Comparison of ENCODE assay signal across 8 cellular contexts in genomic region chr21:20997633-20998455, GRCh38. TPM values are rescaled to one million over a fixed set of nuclear protein-coding genes. Genes with fewer than 3 reads are reported as not detected.
A peak's percentile ranks its signal among the peaks of the same experiment; 100 is the strongest.
DNase-seq lines count a peak whose midpoint lies in the region; ATAC-seq and TF ChIP-seq lines count a peak whose summit lies in the region.

TSS of gene NCAM2 (plus strand) at chr21:20998409.

- peak within 1 kb of the TSS; percentile 31 for H4K8ac ChIP-seq in trophoblast cell (ENCODE audit: low read depth, low read length)

- no peaks in the 10 kb centered on the region for H3K79me1 ChIP-seq in trophoblast cell (ENCODE audit: low read length)

- no peak within 1 kb of the TSS for H3K4ac ChIP-seq in trophoblast cell (ENCODE audit: low read depth, low read length)

- H3K23ac ChIP-seq in trophoblast cell (ENCODE audit: low read length), result no peak within 1 kb of the TSS

- H3K9ac ChIP-seq in SK-N-SH, result peak within 1 kb of the TSS; percentile 38; the same call in 1 of the 2 replicates
- H3K9ac ChIP-seq in trophoblast cell (ENCODE audit: low read length), result no peak within 1 kb of the TSS

- WGBS in SK-N-SH (ENCODE audit: low lambda C conversion rate), result 12% methylated on average over 29 of the region's 86 CpGs
- no CpG with 5 or more reads among the region's 86 CpGs for WGBS in trophoblast cell (ENCODE audit: extremely low coverage, insufficient coverage, insufficient read length)
- 2 to 5% methylated on average over 6 to 47 of the region's 86 CpGs for WGBS in upper lobe of left lung, 2 donors

- no peaks in the 10 kb centered on the region for H3F3A ChIP-seq in SK-N-SH (replicated peaks; ENCODE audit: insufficient read depth)

- CTCF ChIA-PET in SK-N-SH (lab: Yijun Ruan, JAX), result interaction anchor here (1.0 to 7.9 kb wide), 2 partner anchors 22 to 104 kb away, joined by 3 to 51 read pairs; no protein-coding TSS in a partner anchor

- H2AFZ ChIP-seq in SK-N-SH (ENCODE audit: low read depth) (peak within 1 kb of the TSS; percentile 85), trophoblast cell (ENCODE audit: insufficient read depth, low read length, poor library complexity) (peak within 1 kb of the TSS; percentile 71)

- H2BK120ac ChIP-seq in trophoblast cell (ENCODE audit: insufficient read depth, low read length, poor library complexity), result no peak within 1 kb of the TSS

- peak within 1 kb of the TSS in 1 of 2 experiments; percentile 43; a peak in 1 of 4 replicates for H3K27ac ChIP-seq in SK-N-SH (ENCODE audit: low read depth in 2 of 2, low read length in 1 of 2)
- no peak within 1 kb of the TSS for H3K27ac ChIP-seq in trophoblast cell (ENCODE audit: low read depth, low read length)
- H3K27ac ChIP-seq in upper lobe of left lung, result peak within 1 kb of the TSS in 1 of 4 donors; percentile 49

- no peak for TF ChIP-seq CTCF in SK-N-SH (IDR thresholded peaks at IDR 0.05)
- no peak for TF ChIP-seq CTCF in upper lobe of left lung (IDR thresholded peaks at IDR 0.05)

- no peak within 1 kb of the TSS for H3K14ac ChIP-seq in trophoblast cell (ENCODE audit: low read length)

- intact Hi-C loops in cardiac septum (cut with DNase I), result loop anchor here (5.0 to 10.0 kb wide), 2 partner anchors 104 to 927 kb away; no protein-coding TSS in a partner anchor

- no peak within 1 kb of the TSS for H3K18ac ChIP-seq in trophoblast cell (ENCODE audit: low read length)

- H3K9me3 ChIP-seq in SK-N-SH (no peaks in the 10 kb centered on the region), trophoblast cell (ENCODE audit: insufficient read depth, low read depth, low read length) (no peaks in the 10 kb centered on the region), upper lobe of left lung (no peaks in the 10 kb centered on the region)

- no peaks in the 10 kb centered on the region for H4K20me1 ChIP-seq in SK-N-SH (ENCODE audit: insufficient read depth)

- H4K91ac ChIP-seq in trophoblast cell (ENCODE audit: low read depth, low read length), result no peak within 1 kb of the TSS

- H3K27me3 ChIP-seq in SK-N-SH (ENCODE audit: insufficient read depth) (no peaks in the 10 kb centered on the region), trophoblast cell (ENCODE audit: insufficient read depth, low read length) (peaks cover 10% of the 10 kb centered on the region), upper lobe of left lung (peaks cover 0 to 5% (median 5%) of the 10 kb centered on the region in 4 donors)

- peak in 1 of 4 donors; percentile 49 for TF ChIP-seq POLR2A in upper lobe of left lung (IDR thresholded peaks at IDR 0.05)

- no peak within 1 kb of the TSS for H2BK5ac ChIP-seq in trophoblast cell (ENCODE audit: low read depth, low read length, poor library complexity)

- no peaks in the 10 kb centered on the region for H3K9me2 ChIP-seq in SK-N-SH

- peak; percentile 57 for ATAC-seq in HG03442 (IDR thresholded peaks at IDR 0.05; ENCODE audit: unreplicated experiment)
- ATAC-seq in upper lobe of left lung (ENCODE audit: low FRiP score in 2 of 2), result peak; percentile 81 to 93

- no peak within 1 kb of the TSS for H4K12ac ChIP-seq in trophoblast cell (ENCODE audit: low read depth, low read length)

- H3K4me2 ChIP-seq in SK-N-SH (peak within 1 kb of the TSS; percentile 80), trophoblast cell (ENCODE audit: low read length) (peak within 1 kb of the TSS; percentile 71)

- DNase-seq in Daoy (ENCODE audit: low read depth), result peak; percentile 73
- peak; percentile 93 for DNase-seq in SK-N-SH
- peak; percentile 21 for DNase-seq in activated naive CD8-positive, alpha-beta T cell treated with anti-CD3 and anti-CD28 coated beads, Interleukin-2, amount 50 U/mL, for 16 hours (ENCODE audit: low read depth, low spot score)
- peak; percentile 80 for DNase-seq in cardiac septum (ENCODE audit: low spot score)
- peak; percentile 41 to 61 for DNase-seq in trophoblast cell
- DNase-seq in upper lobe of left lung, result peak; percentile 56 to 95
- no peak for DNase-seq in GDM1 (lab: John Stamatoyannopoulos, UW)

- no peak within 1 kb of the TSS for H2BK12ac ChIP-seq in trophoblast cell (ENCODE audit: low read length)

- H3K79me2 ChIP-seq in SK-N-SH (ENCODE audit: insufficient read depth) (no peaks in the 10 kb centered on the region), trophoblast cell (ENCODE audit: control insufficient read depth, insufficient read depth, low read length, poor library complexity) (no peaks in the 10 kb centered on the region)

- no peak for TF ChIP-seq RAD21 in SK-N-SH (IDR thresholded peaks at IDR 0.05; ENCODE audit: low read length)

- H3K4me1 ChIP-seq in SK-N-SH (ENCODE audit: control insufficient read depth in 1 of 2, insufficient read depth in 2 of 2, low read depth in 1 of 2, low read length in 1 of 2) (peaks cover 0 to 7% of the 10 kb centered on the region in 2 experiments; a peak in 2 of 4 replicates), trophoblast cell (ENCODE audit: control insufficient read depth in 1 of 2, insufficient read depth in 2 of 2, low read length in 2 of 2) (peaks cover 11% of the 10 kb centered on the region in 2 experiments), upper lobe of left lung (peaks cover 11 to 25% (median 14%) of the 10 kb centered on the region in 4 donors)

- H3K36me3 ChIP-seq in SK-N-SH (replicated peaks in 1 of 2; ENCODE audit: control insufficient read depth in 1 of 2, insufficient read depth in 2 of 2, low read length in 1 of 2) (no peaks in the 10 kb centered on the region), trophoblast cell (ENCODE audit: control insufficient read depth in 1 of 2, insufficient read depth in 2 of 2, low read length in 2 of 2) (no peaks in the 10 kb centered on the region), upper lobe of left lung (no peaks in the 10 kb centered on the region)

- H2AK5ac ChIP-seq in trophoblast cell (ENCODE audit: low read length), result no peak within 1 kb of the TSS

- POLR2A ChIA-PET in SK-N-SH (lab: Yijun Ruan, JAX), result no interaction called here

- TF ChIP-seq EP300 in SK-N-SH (IDR thresholded peaks at IDR 0.05; ENCODE audit: borderline replicate concordance in 1 of 2, low read depth in 1 of 2, low read length in 1 of 2) (0 out of 4 replicates have a peak, but pooled peaks of 1 of the 2 experiments have one; percentile 26), upper lobe of left lung (IDR thresholded peaks at IDR 0.05) (no peak)

- H3K4me3 ChIP-seq in SK-N-SH (ENCODE audit: low read depth in 2 of 2, low read length in 1 of 2), result peak within 1 kb of the TSS; percentile 79 to 95
- peak within 1 kb of the TSS; percentile 69 for H3K4me3 ChIP-seq in trophoblast cell (ENCODE audit: low read depth, low read length)
- H3K4me3 ChIP-seq in upper lobe of left lung, result peak within 1 kb of the TSS; percentile 28 to 57 (median 50)

TF ChIP-seq in SK-N-SH, 30 proteins besides CTCF, POLR2A, EP300 and RAD21:
- peak; percentile 34 for TF ChIP-seq ELF1 (IDR thresholded peaks at IDR 0.05)
- peak; percentile 64 for TF ChIP-seq PBX3 (IDR thresholded peaks at IDR 0.05)
- TF ChIP-seq RXRA (IDR thresholded peaks at IDR 0.05; ENCODE audit: borderline replicate concordance, low read depth), result no peak
- TF ChIP-seq, protein P1, sequence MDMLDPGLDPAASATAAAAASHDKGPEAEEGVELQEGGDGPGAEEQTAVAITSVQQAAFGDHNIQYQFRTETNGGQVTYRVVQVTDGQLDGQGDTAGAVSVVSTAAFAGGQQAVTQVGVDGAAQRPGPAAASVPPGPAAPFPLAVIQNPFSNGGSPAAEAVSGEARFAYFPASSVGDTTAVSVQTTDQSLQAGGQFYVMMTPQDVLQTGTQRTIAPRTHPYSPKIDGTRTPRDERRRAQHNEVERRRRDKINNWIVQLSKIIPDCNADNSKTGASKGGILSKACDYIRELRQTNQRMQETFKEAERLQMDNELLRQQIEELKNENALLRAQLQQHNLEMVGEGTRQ (IDR thresholded peaks at IDR 0.05; ENCODE audit: borderline replicate concordance, low read depth, low read length), result no peak
- peak; percentile 95 for TF ChIP-seq CHD2 (IDR thresholded peaks at IDR 0.05; ENCODE audit: low read length, partially characterized antibody)
- TF ChIP-seq NFIC (IDR thresholded peaks at IDR 0.05; ENCODE audit: borderline replicate concordance), result no peak
- peak; percentile 65 for TF ChIP-seq GATA2 (CRISPR knock-in tag; IDR thresholded peaks at IDR 0.05)

RNA-seq across cellular contexts. Expression of gene NCAM2, which starts in this region (rescaled TPM):
- 2.6 TPM in 1 of 2 replicates, not detected in the other for total RNA-seq in Daoy (2014; rRNA removed; shearing (Covaris generic))
- 2.1 and 4.1 TPM in 2 replicates for polyA plus RNA-seq in SK-N-SH (2012; rRNA removed)
- 4.0 and 4.3 TPM in 2 replicates for polyA plus RNA-seq in SK-N-SH (2012; cell fraction: cytosol; rRNA removed)
- polyA plus RNA-seq in SK-N-SH (2012; cell fraction: nucleus; rRNA removed), result 1.4 and 2.7 TPM in 2 replicates
- total RNA-seq in cardiac septum (2.8 TPM), upper lobe of left lung (1 to 10 TPM; 2.0 to 8.6 (median 2.9) TPM)
- 0.10 and 0.22 TPM in 2 replicates for polyA plus RNA-seq in trophoblast cell (2013)
